ENCODE assay signal across 2 cellular contexts in genomic region chr1:238384381-238384780, GRCh38.
TF ChIP-seq lines count a peak whose summit lies in the region.

No MANE protein-coding gene starts in this region.

TF ChIP-seq in IMR-90, 13 proteins besides CTCF, POLR2A, EP300 and RAD21:
- TF ChIP-seq ELK1 (IDR thresholded peaks at IDR 0.05; ENCODE audit: borderline replicate concordance, low read depth, low read length): no peak

TF ChIP-seq in K562, 482 proteins besides CTCF, POLR2A, EP300 and RAD21:
- no peak for TF ChIP-seq ZNF586 (CRISPR knock-in tag; conservative IDR thresholded peaks at IDR 0.05)
- TF ChIP-seq YBX1 (IDR thresholded peaks at IDR 0.05): no peak
- no peak for TF ChIP-seq BMI1 (IDR thresholded peaks at IDR 0.05; ENCODE audit: low read length)
- no peak for TF ChIP-seq E2F3 (CRISPR knock-in tag; IDR thresholded peaks at IDR 0.05)
- no peak for TF ChIP-seq CUX1 (CRISPR knock-in tag; IDR thresholded peaks at IDR 0.05)
